ENCODE assay signal across 8 cellular contexts in the genomic region with DNA sequence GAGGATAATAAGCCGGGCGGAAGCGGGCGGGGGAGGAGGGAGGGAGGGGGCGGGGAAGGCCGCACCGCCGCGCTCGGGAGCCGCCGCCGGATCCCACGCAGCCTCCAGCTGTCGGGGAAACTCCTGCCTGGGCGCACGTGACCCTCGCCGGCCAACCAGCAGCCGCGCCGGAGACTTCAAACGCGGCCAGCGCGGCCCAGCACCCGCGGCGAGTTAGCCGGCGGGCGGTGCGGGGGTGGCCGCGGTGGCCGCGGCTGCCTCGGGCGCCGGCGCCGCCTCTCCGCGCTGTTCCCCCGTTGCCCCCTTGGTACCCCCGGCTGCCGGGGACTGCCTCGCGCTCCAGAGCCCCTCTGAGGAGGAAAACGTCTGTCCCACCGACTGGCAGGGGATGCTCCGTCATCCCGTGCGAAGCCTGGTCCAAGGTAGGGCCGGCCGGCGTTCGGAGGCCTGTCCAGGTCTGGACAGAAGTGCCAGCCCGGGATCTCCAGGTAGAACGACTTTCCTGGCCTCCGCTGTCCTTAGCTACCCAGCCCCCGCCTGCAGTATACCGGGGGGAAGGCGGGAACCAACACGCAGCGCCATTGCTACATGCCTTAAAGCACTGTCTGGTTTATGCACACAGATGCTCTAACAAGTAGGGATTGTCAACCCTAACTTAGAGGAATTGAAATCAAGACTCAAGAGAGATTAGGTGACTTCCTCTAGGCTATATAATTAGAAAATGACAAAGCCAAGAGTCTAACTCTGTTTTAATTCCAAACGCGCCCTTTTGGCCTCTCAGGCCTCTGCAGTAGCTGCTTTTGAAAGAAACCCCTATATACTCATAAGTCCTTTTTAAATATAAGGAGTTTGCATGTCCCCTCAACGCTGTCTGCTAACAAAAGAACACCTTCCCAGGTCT. TPM values are rescaled to one million over a fixed set of nuclear protein-coding genes. Genes with fewer than 3 reads are reported as not detected.
A peak's percentile ranks its signal among the peaks of the same experiment; 100 is the strongest.
DNase-seq lines count a peak whose midpoint lies in the region; ATAC-seq and TF ChIP-seq lines count a peak whose summit lies in the region.

A gene with protein sequence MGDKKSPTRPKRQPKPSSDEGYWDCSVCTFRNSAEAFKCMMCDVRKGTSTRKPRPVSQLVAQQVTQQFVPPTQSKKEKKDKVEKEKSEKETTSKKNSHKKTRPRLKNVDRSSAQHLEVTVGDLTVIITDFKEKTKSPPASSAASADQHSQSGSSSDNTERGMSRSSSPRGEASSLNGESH (minus strand): TSS at position 9 of the 901 bp plus-strand sequence. CDS start 68 bp downstream, outside the sequence.

- peak; percentile 73 for TF ChIP-seq POLR2A in GM19099 (IDR thresholded peaks at IDR 0.05; ENCODE audit: extremely low read depth, insufficient read length, low read depth)
- peak; percentile 52 for TF ChIP-seq POLR2A in right lobe of liver (IDR thresholded peaks at IDR 0.05)

- H3K36me3 ChIP-seq in BE2C (peaks cover 11% of the 10 kb centered on the region), right lobe of liver (no peaks in the 10 kb centered on the region)

- WGBS in right lobe of liver (ENCODE audit: insufficient coverage, low coverage, low lambda C conversion rate, missing lambda C conversion rate): 8% methylated on average over 26 of the region's 69 CpGs

- H3K4me1 ChIP-seq in BE2C (no peaks in the 10 kb centered on the region), right lobe of liver (peaks cover 0 to 32% (median 13%) of the 10 kb centered on the region in 4 donors)

- peak within 1 kb of the TSS; percentile 71 to 90 (median 87) for H3K27ac ChIP-seq in right lobe of liver

- peak; percentile 94 for DNase-seq in BE2C
- DNase-seq in NCI-H526 treated with DMSO at 0.1 percent for 48 hours (lab: John Stamatoyannopoulos, UW): peak; percentile 71
- DNase-seq in activated CD4-positive, alpha-beta T cell treated with anti-CD3 and anti-CD28 coated beads, Interleukin-2, amount 50 U/mL, for 48 hours: peak; percentile 84 to 87
- DNase-seq in dermis microvascular lymphatic vessel endothelial cell (ENCODE audit: low read depth in 2 of 2): peak; percentile 72 to 92
- peak; percentile 95 for DNase-seq in right lobe of liver
- peak; percentile 88 for DNase-seq in stimulated activated CD4-positive, alpha-beta T cell treated with anti-CD3 and anti-CD28 coated beads, Interleukin-4, amount 100 ng/mL, for 24 hours

- TF ChIP-seq CTCF in BE2C (IDR thresholded peaks at IDR 0.05; ENCODE audit: low read depth, low read length) (no peak), right lobe of liver (IDR thresholded peaks at IDR 0.05) (no peak)

- peak; percentile 68 for ATAC-seq in HG03378 (IDR thresholded peaks at IDR 0.05; ENCODE audit: unreplicated experiment)
- peak; percentile 89 to 93 (median 90) for ATAC-seq in right lobe of liver

- no peaks in the 10 kb centered on the region for H3K9me3 ChIP-seq in BE2C
- no peaks in the 10 kb centered on the region for H3K9me3 ChIP-seq in right lobe of liver

- intact Hi-C loops in right lobe of liver (cut with DNase I): no loop called here

- H3K27me3 ChIP-seq in BE2C: no peaks in the 10 kb centered on the region
- no peaks in the 10 kb centered on the region for H3K27me3 ChIP-seq in right lobe of liver

- H3K4me3 ChIP-seq in BE2C (ENCODE audit: low read depth, low read length): peak within 1 kb of the TSS; percentile 83
- peak within 1 kb of the TSS; percentile 51 to 80 (median 60) for H3K4me3 ChIP-seq in right lobe of liver

RNA-seq across cellular contexts. Expression of the gene that starts here (rescaled TPM):
- polyA plus RNA-seq in BE2C (2012; ENCODE audit: insufficient read depth, insufficient read length, low read depth): 35.7 TPM
- total RNA-seq in dermis microvascular lymphatic vessel endothelial cell (11.0 and 12.3 TPM in 2 replicates), right lobe of liver (10 to 100 TPM; 12.8 to 22.3 (median 16.9) TPM)

Comparison
In these comparisons a context has a peak if more than half of its experiments do, and no peak if none do; other contexts are left out.
1. Peak in every context shown above with its lines: DNase-seq, ATAC-seq, H3K4me3 ChIP-seq and H3K27ac ChIP-seq.